23 cellular contexts compared by ENCODE assay signal in the genomic region with DNA sequence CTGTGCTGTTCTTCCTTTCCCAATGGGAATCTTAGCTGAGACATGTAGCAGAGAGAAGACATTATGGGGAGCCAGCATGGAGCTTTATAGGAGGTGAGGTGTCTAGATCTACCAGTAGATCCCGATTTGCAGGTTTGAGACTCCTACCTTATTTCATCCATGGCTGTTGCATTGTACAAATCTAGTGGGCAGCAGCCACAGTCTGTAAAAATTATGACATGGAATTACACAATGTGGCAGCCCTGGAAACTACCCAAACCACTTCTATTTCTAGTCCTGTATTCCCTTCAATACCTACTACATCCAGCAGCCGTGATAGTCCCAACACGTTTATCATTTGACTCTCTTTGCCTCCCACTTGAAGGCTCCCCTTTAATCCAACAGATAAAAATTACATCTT. TPM values are rescaled to one million over a fixed set of nuclear protein-coding genes. Genes with fewer than 3 reads are reported as not detected.
A peak's percentile ranks its signal among the peaks of the same experiment; 100 is the strongest.
DNase-seq lines count a peak whose midpoint lies in the region; TF ChIP-seq lines count a peak whose summit lies in the region.
"Had no signal": no experiment of that assay in that cellular context is flagged by ENCODE, and none has a peak within 500 bp of the region (broad histone marks: within the 10 kb centered on the region; RNA-seq: fewer than 3 reads in every experiment).

No MANE protein-coding gene starts in this region.

- no peak overlapping the region for H3K9ac ChIP-seq in mammary epithelial cell (ENCODE audit: insufficient read depth, low read length)
- H3K9ac ChIP-seq: BLaER1 had no signal

- H3K27me3 Mint-ChIP-seq in mesothelial cell of epicardium (ENCODE audit: low read depth) = no peaks in the 10 kb centered on the region
- H3K27me3 Mint-ChIP-seq: activated CD8-positive, alpha-beta T cell treated with anti-CD3 and anti-CD28 coated beads for 36 hours; activated naive CD8-positive, alpha-beta T cell treated with anti-CD3 and anti-CD28 coated beads for 36 hours; naive thymus-derived CD8-positive, alpha-beta T cell had no signal

- H3K36me3 Mint-ChIP-seq in mesothelial cell of epicardium = no peaks in the 10 kb centered on the region

- POLR2A ChIA-PET in OCI-LY7 (lab: Charles Lee) = interaction anchor here (1.0 to 2.1 kb wide), 2 partner anchors 19 to 111 kb away, joined by 7 to 8 read pairs; partner anchors contain the start of gene COX7B

- H3K27ac ChIP-seq in mammary epithelial cell (ENCODE audit: insufficient read depth, low read depth, low read length) = no peak overlapping the region
- no peak overlapping the region for H3K27ac ChIP-seq in OCI-LY7 (ENCODE audit: low read depth, low read length, poor library complexity, severe bottlenecking)
- H3K27ac ChIP-seq: BLaER1, prostate gland, thoracic aorta, WERI-Rb-1 had no signal

- DNase-seq in GF-D8 (lab: John Stamatoyannopoulos, UW) = peak; percentile 36
- DNase-seq in MV-4-11 (lab: John Stamatoyannopoulos, UW) = peak; percentile 21
- peak; percentile 28 for DNase-seq in mammary epithelial cell
- DNase-seq in myocyte (ENCODE audit: low read depth) = peak; percentile 49
- DNase-seq in OCI-LY7 (ENCODE audit: low spot score) = no peak
- DNase-seq in hypothalamus (lab: John Stamatoyannopoulos, UW) = no peak
- no peak for DNase-seq in mesothelial cell of epicardium (ENCODE audit: low spot score in 2 of 2, unreplicated experiment in 2 of 2)
- DNase-seq: activated CD8-positive, alpha-beta T cell treated with anti-CD3 and anti-CD28 coated beads for 36 hours; activated naive CD8-positive, alpha-beta T cell treated with anti-CD3 and anti-CD28 coated beads for 36 hours; activated T-cell treated with anti-CD3 and anti-CD28 coated beads, Interleukin-2, amount 50 U/mL, for 72 hours; cerebellar nuclear complex; endodermal cell; naive thymus-derived CD8-positive, alpha-beta T cell; NCI-H1092; RPMI8226; spleen; T-cell; WERI-Rb-1 had no signal

- H3K79me2 ChIP-seq in mammary epithelial cell (ENCODE audit: insufficient read depth, low read length) = peaks cover 5% of the 10 kb centered on the region
- 0 out of 2 replicates have a peak, but pooled peaks cover 4% of the 10 kb centered on the region for H3K79me2 ChIP-seq in OCI-LY7 (ENCODE audit: insufficient read depth, low read depth, low read length)

- no peak overlapping the region for H2AFZ ChIP-seq in mammary epithelial cell (ENCODE audit: low read depth, low read length)
- no peak overlapping the region for H2AFZ ChIP-seq in OCI-LY7 (ENCODE audit: low read length)

- TF ChIP-seq CTCF in mammary epithelial cell (conservative IDR thresholded peaks at IDR 0.05 in 1 of 2, IDR thresholded peaks at IDR 0.05 in 1 of 2; ENCODE audit: extremely low read depth in 1 of 2, insufficient read depth in 1 of 2, low read depth in 1 of 2, low read length in 2 of 2) (no peak), OCI-LY7 (conservative IDR thresholded peaks at IDR 0.05; ENCODE audit: low read length) (no peak), mesothelial cell of epicardium (IDR thresholded peaks at IDR 0.05; ENCODE audit: unreplicated experiment) (no peak)

- intact Hi-C loops in mammary epithelial cell (cut with micrococcal nuclease) (loop anchor here (2.0 kb wide), 1 partner anchor 54 kb away; no protein-coding TSS in a partner anchor), OCI-LY7 (cut with micrococcal nuclease; ENCODE audit: unreplicated experiment) (no loop called here)

- no peak overlapping the region for H3K4me3 ChIP-seq in mammary epithelial cell (replicated peaks in 1 of 3; ENCODE audit: insufficient read depth in 1 of 3, low read depth in 2 of 3, low read length in 3 of 3)
- H3K4me3 ChIP-seq in OCI-LY7 (ENCODE audit: low read depth, low read length, poor library complexity, severe bottlenecking) = no peak overlapping the region
- H3K4me3 ChIP-seq: BLaER1, lung, prostate gland, spleen, thoracic aorta had no signal

- dilution Hi-C loops in mammary epithelial cell (cut with HindIII; ENCODE audit: low sequenced_read_pairs) = no loop called here

- H3K4me3 Mint-ChIP-seq in mesothelial cell of epicardium = no peak overlapping the region
- H3K4me3 Mint-ChIP-seq: activated naive CD8-positive, alpha-beta T cell treated with anti-CD3 and anti-CD28 coated beads for 36 hours; endodermal cell had no signal

- H3K36me3 ChIP-seq in mammary epithelial cell (ENCODE audit: insufficient read depth, low read length) (no peaks in the 10 kb centered on the region), OCI-LY7 (ENCODE audit: insufficient read depth, low read length) (no peaks in the 10 kb centered on the region)
- H3K36me3 ChIP-seq: BLaER1, prostate gland, spleen, thoracic aorta, WERI-Rb-1 had no signal

- H3K27ac Mint-ChIP-seq in mesothelial cell of epicardium = no peak overlapping the region
- H3K27ac Mint-ChIP-seq: activated naive CD8-positive, alpha-beta T cell treated with anti-CD3 and anti-CD28 coated beads for 36 hours; endodermal cell; T-cell had no signal

- WGBS in mammary epithelial cell (ENCODE audit: low coverage, missing lambda C conversion rate) = 21% methylated on average over 3 of the region's 3 CpGs

- BruUV-seq in mammary epithelial cell (replicated peaks; lab: Mats Ljungman, UMichigan) = no TSS peak
- no TSS peak for BruUV-seq in OCI-LY7 (replicated peaks; lab: Mats Ljungman, UMichigan)

- no peaks in the 10 kb centered on the region for H3K9me2 ChIP-seq in OCI-LY7 (ENCODE audit: insufficient read depth, low read length)

- H3K9me3 Mint-ChIP-seq in mesothelial cell of epicardium = peaks cover 25% of the 10 kb centered on the region
- H3K9me3 Mint-ChIP-seq: activated naive CD8-positive, alpha-beta T cell treated with anti-CD3 and anti-CD28 coated beads for 36 hours; activated T-cell treated with anti-CD3 and anti-CD28 coated beads, Interleukin-2, amount 50 U/mL, for 72 hours; naive thymus-derived CD8-positive, alpha-beta T cell; T-cell had no signal

- H3K4me1 Mint-ChIP-seq in mesothelial cell of epicardium = no peaks in the 10 kb centered on the region
- H3K4me1 Mint-ChIP-seq: endodermal cell had no signal

- H3K9me3 ChIP-seq in mammary epithelial cell (replicated peaks; ENCODE audit: insufficient read depth, low read length) (no peaks in the 10 kb centered on the region), OCI-LY7 (ENCODE audit: low read length) (no peaks in the 10 kb centered on the region)
- H3K9me3 ChIP-seq: prostate gland, spleen, thoracic aorta had no signal

- H3K4me1 ChIP-seq in mammary epithelial cell (ENCODE audit: insufficient read depth, low read length) (no peaks in the 10 kb centered on the region), OCI-LY7 (ENCODE audit: insufficient read depth, low read length, poor library complexity, severe bottlenecking) (no peaks in the 10 kb centered on the region)
- H3K4me1 ChIP-seq: BLaER1, prostate gland had no signal

- CTCF ChIA-PET in mammary epithelial cell (lab: Charles Lee; ENCODE audit: low non-redundant PET) = no interaction called here
- CTCF ChIA-PET in OCI-LY7 (lab: Charles Lee; ENCODE audit: unreplicated experiment) = no interaction called here

- no peaks in the 10 kb centered on the region for H3K27me3 ChIP-seq in mammary epithelial cell (ENCODE audit: insufficient read depth, low read length)
- H3K27me3 ChIP-seq: spleen had no signal

- no peak overlapping the region for H3K4me2 ChIP-seq in mammary epithelial cell (ENCODE audit: insufficient read depth, low read depth, low read length)
- H3K4me2 ChIP-seq in OCI-LY7 (ENCODE audit: low read length) = no peak overlapping the region
- H3K4me2 ChIP-seq: BLaER1 had no signal

- H4K20me1 ChIP-seq in mammary epithelial cell (ENCODE audit: insufficient read depth, low read length) (no peaks in the 10 kb centered on the region), OCI-LY7 (ENCODE audit: insufficient read depth, low read length) (no peaks in the 10 kb centered on the region)

- in situ Hi-C loops in mammary epithelial cell (cut with MboI; ENCODE audit: low sequenced_read_pairs in 2 of 2) = loop anchor here in 1 of 2 donors (10.0 kb wide), 1 partner anchor 186 kb away; the partner anchor contains the start of gene PGK1

RNA-seq across cellular contexts. Expression of gene ATP7A, which starts 8.1 kb away (rescaled TPM):
- total RNA-seq in mammary epithelial cell (1 to 10 TPM; 5.5 to 8.3 TPM), myocyte (9.9 and 12.4 TPM in 2 replicates), OCI-LY7 (2022) (7.2 and 7.9 TPM in 2 replicates), mesothelial cell of epicardium (17.4 to 18.2 TPM (median 18.1 TPM) in 3 replicates)
- 1.9 TPM for polyA plus RNA-seq in mammary epithelial cell
- polyA minus RNA-seq in mammary epithelial cell = 15.2 TPM
- polyA plus RNA-seq in myocyte (2012) = 3.5 TPM
- total RNA-seq in OCI-LY7 (2014; rRNA removed; shearing (Covaris generic)) = 3.6 and 4.7 TPM in 2 replicates

RNA-seq across cellular contexts. Expression of gene COX7B, which starts 19.3 kb away (rescaled TPM):
- 100 to 1,000 TPM; 190 to 194 TPM for total RNA-seq in mammary epithelial cell
- polyA plus RNA-seq in mammary epithelial cell = 677 TPM
- polyA minus RNA-seq in mammary epithelial cell = 169 TPM
- total RNA-seq in myocyte = 269 and 380 TPM in 2 replicates
- 556 TPM for polyA plus RNA-seq in myocyte (2012)
- total RNA-seq in OCI-LY7 (2014; rRNA removed; shearing (Covaris generic)) = 189 and 199 TPM in 2 replicates
- total RNA-seq in OCI-LY7 (2022) = 256 and 268 TPM in 2 replicates
- total RNA-seq in mesothelial cell of epicardium = 140 to 144 TPM (median 142 TPM) in 3 replicates

RNA-seq across cellular contexts. Expression of gene MAGT1, which starts 23.3 kb away (rescaled TPM):
- total RNA-seq in mammary epithelial cell (10 to 100 TPM; 52.2 to 68.5 TPM), myocyte (61.3 and 96.1 TPM in 2 replicates), OCI-LY7 (2022) (30.2 and 38.7 TPM in 2 replicates), mesothelial cell of epicardium (46.9 to 48.3 TPM (median 47.3 TPM) in 3 replicates)
- polyA plus RNA-seq in mammary epithelial cell = 54.2 TPM
- 90.9 TPM for polyA minus RNA-seq in mammary epithelial cell
- polyA plus RNA-seq in myocyte (2012) = 47.2 TPM
- 25.3 and 49.2 TPM in 2 replicates for total RNA-seq in OCI-LY7 (2014; rRNA removed; shearing (Covaris generic))

RNA-seq across cellular contexts. Expression of gene PGAM4, which starts 50.9 kb away (rescaled TPM):
- total RNA-seq in mammary epithelial cell = not detected
- 0.48 TPM for polyA plus RNA-seq in mammary epithelial cell
- not detected for polyA minus RNA-seq in mammary epithelial cell
- total RNA-seq in myocyte = not detected in 2 replicates
- 0.55 TPM for polyA plus RNA-seq in myocyte (2012)
- total RNA-seq in OCI-LY7 (2014; rRNA removed; shearing (Covaris generic)) = 0.31 TPM in 1 of 2 replicates, not detected in the other
- total RNA-seq in OCI-LY7 (2022) = 0.53 TPM in 1 of 2 replicates, not detected in the other
- not detected in 3 replicates for total RNA-seq in mesothelial cell of epicardium
- total RNA-seq: activated T-cell treated with anti-CD3 and anti-CD28 coated beads, Interleukin-2, amount 50 U/mL, for 72 hours; glomerular endothelial cell; lung; naive thymus-derived CD8-positive, alpha-beta T cell; prostate gland; spleen; T-cell; thoracic aorta had no signal
- polyA plus RNA-seq: naive thymus-derived CD8-positive, alpha-beta T cell; spleen had no signal

Comparison
In these comparisons a context has a peak if more than half of its experiments do, and no peak if none do; other contexts are left out.
1. DNase-seq: peak in GF-D8 (single experiment), MV-4-11 (single experiment), mammary epithelial cell (single experiment) and myocyte (single experiment); none in OCI-LY7 (single experiment), hypothalamus (0 of 51) and mesothelial cell of epicardium (0 of 2).